10 cellular contexts compared by ENCODE assay signal in the genomic region with DNA sequence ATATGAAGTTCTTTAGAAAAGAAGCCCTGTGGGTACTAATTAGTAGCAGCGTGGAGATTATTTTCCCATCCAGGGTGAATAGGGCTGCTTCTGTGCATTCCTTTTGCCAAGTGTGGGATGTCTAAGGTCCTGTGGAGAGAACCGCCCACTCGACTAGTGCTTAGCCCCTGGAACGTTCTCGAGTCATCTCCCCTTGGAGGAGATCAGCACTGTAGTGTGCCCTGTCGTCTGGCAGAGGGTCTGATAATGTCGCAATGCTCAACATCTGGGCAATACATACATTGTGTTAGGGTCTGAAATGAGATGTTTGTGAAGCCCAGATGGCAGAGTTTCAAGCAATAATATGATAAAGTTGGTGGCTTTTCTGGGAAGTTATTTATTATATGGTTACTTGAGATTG.
DNase-seq lines count a peak whose midpoint lies in the region; ATAC-seq and TF ChIP-seq lines count a peak whose summit lies in the region.
"Had no signal": no experiment of that assay in that cellular context is flagged by ENCODE, and none has a peak within 500 bp of the region (broad histone marks: within the 10 kb centered on the region; RNA-seq: fewer than 3 reads in every experiment).

No MANE protein-coding gene starts in this region.

- no peak for TF ChIP-seq POLR2A in stomach (IDR thresholded peaks at IDR 0.05)

- peaks cover 28% of the 10 kb centered on the region for H3K4me1 Mint-ChIP-seq in activated CD8-positive, alpha-beta T cell treated with anti-CD3 and anti-CD28 coated beads, Interleukin-2, amount 10 ng/mL, durations not matched to agents 7 days and 5 days (ENCODE audit: low read depth)
- H3K4me1 Mint-ChIP-seq in immature natural killer cell = peaks cover 54 to 61% of the 10 kb centered on the region in 2 donors

- intact Hi-C loops in stomach (cut with DNase I; ENCODE audit: low total_unique reads) = no loop called here

- H3K27ac ChIP-seq in stomach = peak overlapping the region in 4 of 5 donors; percentile 23 to 51 (median 31)
- H3K27ac ChIP-seq: 22Rv1 had no signal

- peak overlapping the region; percentile 9 to 22 (median 22) for H3K4me3 ChIP-seq in stomach
- H3K4me3 ChIP-seq: lung had no signal

- ATAC-seq in activated CD8-positive, alpha-beta T cell treated with anti-CD3 and anti-CD28 coated beads, Interleukin-2, amount 10 ng/mL, durations not matched to agents 7 days and 5 days = no peak
- no peak for ATAC-seq in activated naive CD4-positive, alpha-beta T cell treated with anti-CD3 and anti-CD28 coated beads, Interleukin-2, amount 50 U/mL, for 72 hours

- H3K4me1 ChIP-seq in stomach = peaks cover 0 to 23% (median 0%) of the 10 kb centered on the region in 4 donors

- peak overlapping the region; percentile 62 for H3K4me3 Mint-ChIP-seq in activated CD8-positive, alpha-beta T cell treated with anti-CD3 and anti-CD28 coated beads, Interleukin-2, amount 10 ng/mL, durations not matched to agents 7 days and 5 days
- peak overlapping the region; percentile 88 to 97 (median 96) for H3K4me3 Mint-ChIP-seq in immature natural killer cell

- no peak for TF ChIP-seq CTCF in stomach (IDR thresholded peaks at IDR 0.05)

- no peaks in the 10 kb centered on the region for H3K9me3 ChIP-seq in stomach

- CTCF ChIA-PET in activated CD8-positive, alpha-beta T cell treated with anti-CD3 and anti-CD28 coated beads, Interleukin-2, amount 10 ng/mL, durations not matched to agents 7 days and 5 days (lab: Charles Lee) = interaction anchor here (1.1 to 1.6 kb wide), 3 partner anchors 64 to 81 kb away, joined by 3 to 4 read pairs (median 4); a partner anchor contains a TSS

- no peak for TF ChIP-seq EP300 in stomach (IDR thresholded peaks at IDR 0.05)

- no peaks in the 10 kb centered on the region for H3K36me3 Mint-ChIP-seq in activated CD8-positive, alpha-beta T cell treated with anti-CD3 and anti-CD28 coated beads, Interleukin-2, amount 10 ng/mL, durations not matched to agents 7 days and 5 days (ENCODE audit: low read depth)
- peaks cover 0 to 4% (median 0%) of the 10 kb centered on the region in 3 donors for H3K36me3 Mint-ChIP-seq in immature natural killer cell
- H3K36me3 Mint-ChIP-seq in activated naive CD4-positive, alpha-beta T cell treated with anti-CD3 and anti-CD28 coated beads, Interleukin-2, amount 50 U/mL, for 72 hours = no peaks in the 10 kb centered on the region

- H3K27me3 ChIP-seq in stomach = no peaks in the 10 kb centered on the region

- no peaks in the 10 kb centered on the region for H3K36me3 ChIP-seq in stomach

- no peak overlapping the region for H3K27ac Mint-ChIP-seq in activated CD8-positive, alpha-beta T cell treated with anti-CD3 and anti-CD28 coated beads, Interleukin-2, amount 10 ng/mL, durations not matched to agents 7 days and 5 days
- peak overlapping the region; percentile 78 to 96 (median 90) for H3K27ac Mint-ChIP-seq in immature natural killer cell
- no peak overlapping the region for H3K27ac Mint-ChIP-seq in activated naive CD4-positive, alpha-beta T cell treated with anti-CD3 and anti-CD28 coated beads, Interleukin-2, amount 50 U/mL, for 72 hours

- 47 to 71% (median 57%) methylated on average over 7 of the region's 7 CpGs for WGBS in stomach, 5 donors

- peaks cover 6% of the 10 kb centered on the region for H3K27me3 Mint-ChIP-seq in activated CD8-positive, alpha-beta T cell treated with anti-CD3 and anti-CD28 coated beads, Interleukin-2, amount 10 ng/mL, durations not matched to agents 7 days and 5 days (ENCODE audit: low read depth)
- peaks cover 0 to 2% (median 0%) of the 10 kb centered on the region in 3 donors for H3K27me3 Mint-ChIP-seq in immature natural killer cell (ENCODE audit: low read depth in 3 of 3)

- H3K9me3 Mint-ChIP-seq in activated CD8-positive, alpha-beta T cell treated with anti-CD3 and anti-CD28 coated beads, Interleukin-2, amount 10 ng/mL, durations not matched to agents 7 days and 5 days (ENCODE audit: insufficient read depth) = no peaks in the 10 kb centered on the region
- H3K9me3 Mint-ChIP-seq in immature natural killer cell = no peaks in the 10 kb centered on the region
- H3K9me3 Mint-ChIP-seq in activated naive CD4-positive, alpha-beta T cell treated with anti-CD3 and anti-CD28 coated beads, Interleukin-2, amount 50 U/mL, for 72 hours = no peaks in the 10 kb centered on the region

- POLR2A ChIA-PET in activated CD8-positive, alpha-beta T cell treated with anti-CD3 and anti-CD28 coated beads, Interleukin-2, amount 10 ng/mL, durations not matched to agents 7 days and 5 days (lab: Charles Lee) = no interaction called here

- DNase-seq in DMS 273 (lab: John Stamatoyannopoulos, UW; ENCODE audit: unreplicated experiment) (peak; percentile 11), DMS 273 treated with DMSO at 0.1 percent for 48 hours (lab: John Stamatoyannopoulos, UW) (no peak), immature natural killer cell (no peak), stomach (no peak), hippocampal formation (lab: John Stamatoyannopoulos, UW) (no peak), NCI-H2029 (lab: John Stamatoyannopoulos, UW) (no peak)
- DNase-seq in activated CD8-positive, alpha-beta T cell treated with anti-CD3 and anti-CD28 coated beads, Interleukin-2, amount 10 ng/mL, durations not matched to agents 7 days and 5 days = no peak
- no peak for DNase-seq in activated naive CD4-positive, alpha-beta T cell treated with anti-CD3 and anti-CD28 coated beads, Interleukin-2, amount 50 U/mL, for 72 hours (ENCODE audit: low spot score in 2 of 2)

Comparison
In these comparisons a context has a peak if more than half of its experiments do, and no peak if none do; other contexts are left out.
1. H3K27ac Mint-ChIP-seq: peak in immature natural killer cell (6 of 6); none in activated CD8-positive, alpha-beta T cell treated with anti-CD3 and anti-CD28 coated beads, Interleukin-2, amount 10 ng/mL, durations not matched to agents 7 days and 5 days (single experiment) and activated naive CD4-positive, alpha-beta T cell treated with anti-CD3 and anti-CD28 coated beads, Interleukin-2, amount 50 U/mL, for 72 hours (0 of 2).